ENCODE assay signal across 14 cellular contexts in genomic region chr5:37247496-37247895, GRCh38. TPM values are rescaled to one million over a fixed set of nuclear protein-coding genes. Genes with fewer than 3 reads are reported as not detected.
DNase-seq lines count a peak whose midpoint lies in the region; ATAC-seq and TF ChIP-seq lines count a peak whose summit lies in the region.
"Had no signal": no experiment of that assay in that cellular context is flagged by ENCODE, and none has a peak within 500 bp of the region (broad histone marks: within the 10 kb centered on the region; RNA-seq: fewer than 3 reads in every experiment).

No MANE protein-coding gene starts in this region.

- peak overlapping the region; percentile 95 for H3K4me2 ChIP-seq in smooth muscle cell

- H2AFZ ChIP-seq in smooth muscle cell (ENCODE audit: low read depth) = no peak overlapping the region
- H2AFZ ChIP-seq: parathyroid adenoma had no signal

- H3K9me3 Mint-ChIP-seq in activated naive CD4-positive, alpha-beta T cell treated with anti-CD3 and anti-CD28 coated beads for 36 hours = no peaks in the 10 kb centered on the region
- no peaks in the 10 kb centered on the region for H3K9me3 Mint-ChIP-seq in activated CD8-positive, alpha-beta T cell treated with anti-CD3 and anti-CD28 coated beads, Interleukin-2, amount 10 ng/mL, durations not matched to agents 7 days and 5 days (ENCODE audit: insufficient read depth)
- H3K9me3 Mint-ChIP-seq in glutamatergic neuron (ENCODE audit: unreplicated experiment) = peaks cover 2% of the 10 kb centered on the region

- peaks cover 32% of the 10 kb centered on the region for H3K79me2 ChIP-seq in smooth muscle cell (ENCODE audit: low read depth)

- H3K4me1 ChIP-seq in smooth muscle cell (ENCODE audit: low read depth) (peaks cover 6% of the 10 kb centered on the region), sigmoid colon (peaks cover 0 to 26% (median 21%) of the 10 kb centered on the region in 4 donors)

- intact Hi-C loops in activated naive CD4-positive, alpha-beta T cell treated with anti-CD3 and anti-CD28 coated beads for 36 hours (cut with micrococcal nuclease) = loop anchor here (5.0 kb wide), 1 partner anchor 370 kb away; the partner anchor contains the start of gene NIPBL
- intact Hi-C loops in sigmoid colon (cut with DNase I) = no loop called here

- no peak for TF ChIP-seq POLR2A in sigmoid colon (IDR thresholded peaks at IDR 0.05)

- H3K4me3 Mint-ChIP-seq in activated naive CD4-positive, alpha-beta T cell treated with anti-CD3 and anti-CD28 coated beads for 36 hours = peak overlapping the region; percentile 82
- peak overlapping the region; percentile 77 for H3K4me3 Mint-ChIP-seq in activated CD8-positive, alpha-beta T cell treated with anti-CD3 and anti-CD28 coated beads, Interleukin-2, amount 10 ng/mL, durations not matched to agents 7 days and 5 days
- H3K4me3 Mint-ChIP-seq in glutamatergic neuron (ENCODE audit: unreplicated experiment) = peak overlapping the region; percentile 46

- DNase-seq in activated naive CD4-positive, alpha-beta T cell treated with anti-CD3 and anti-CD28 coated beads for 36 hours = no peak
- no peak for DNase-seq in activated naive CD4-positive, alpha-beta T cell (lab: John Stamatoyannopoulos, UW)
- no peak for DNase-seq in activated CD8-positive, alpha-beta T cell treated with anti-CD3 and anti-CD28 coated beads, Interleukin-2, amount 10 ng/mL, durations not matched to agents 7 days and 5 days
- no peak for DNase-seq in glutamatergic neuron
- no peak for DNase-seq in smooth muscle cell (lab: John Stamatoyannopoulos, UW; ENCODE audit: unreplicated experiment)
- DNase-seq in sigmoid colon = no peak
- no peak for DNase-seq in AG20443 (ENCODE audit: low spot score)
- DNase-seq: cerebellar nuclear complex; lower lobe of right lung; NCI-H1048; NCI-H2227 treated with DMSO at 0.1 percent for 48 hours; stimulated activated CD8-positive, alpha-beta memory T cell treated with anti-CD3 and anti-CD28 coated beads, Interleukin-4, amount 100 ng/mL, for 48 hours had no signal

- no peaks in the 10 kb centered on the region for H3F3A ChIP-seq in smooth muscle cell (ENCODE audit: low read depth)

- H4K20me1 ChIP-seq in smooth muscle cell (ENCODE audit: low read depth) = no peaks in the 10 kb centered on the region

- H3K36me3 ChIP-seq in smooth muscle cell (ENCODE audit: low read depth) (no peaks in the 10 kb centered on the region), sigmoid colon (peaks cover 0 to 15% (median 0%) of the 10 kb centered on the region in 4 donors)
- H3K36me3 ChIP-seq: lower lobe of right lung had no signal

- no peak overlapping the region for H3K27ac Mint-ChIP-seq in activated naive CD4-positive, alpha-beta T cell treated with anti-CD3 and anti-CD28 coated beads for 36 hours
- no peak overlapping the region for H3K27ac Mint-ChIP-seq in activated CD8-positive, alpha-beta T cell treated with anti-CD3 and anti-CD28 coated beads, Interleukin-2, amount 10 ng/mL, durations not matched to agents 7 days and 5 days
- peak overlapping the region; percentile 28 for H3K27ac Mint-ChIP-seq in glutamatergic neuron (ENCODE audit: unreplicated experiment)

- no peak for TF ChIP-seq EP300 in sigmoid colon (IDR thresholded peaks at IDR 0.05)

- CTCF ChIA-PET in activated naive CD4-positive, alpha-beta T cell treated with anti-CD3 and anti-CD28 coated beads for 36 hours (lab: Charles Lee) = no interaction called here
- CTCF ChIA-PET in activated CD8-positive, alpha-beta T cell treated with anti-CD3 and anti-CD28 coated beads, Interleukin-2, amount 10 ng/mL, durations not matched to agents 7 days and 5 days (lab: Charles Lee) = interaction anchor here (1.0 kb wide), 1 partner anchor 33 kb away, joined by 4 read pairs; no protein-coding TSS in a partner anchor

- POLR2A ChIA-PET in activated CD8-positive, alpha-beta T cell treated with anti-CD3 and anti-CD28 coated beads, Interleukin-2, amount 10 ng/mL, durations not matched to agents 7 days and 5 days (lab: Charles Lee) = interaction anchor here (1.1 kb wide), 1 partner anchor 124 kb away, joined by 5 read pairs; the partner anchor contains the start of gene NUP155

- H3K27me3 ChIP-seq in smooth muscle cell (ENCODE audit: low read depth) (no peaks in the 10 kb centered on the region), sigmoid colon (no peaks in the 10 kb centered on the region)

- H3K27me3 Mint-ChIP-seq in activated naive CD4-positive, alpha-beta T cell treated with anti-CD3 and anti-CD28 coated beads for 36 hours (ENCODE audit: low read depth) = no peaks in the 10 kb centered on the region
- H3K27me3 Mint-ChIP-seq in activated CD8-positive, alpha-beta T cell treated with anti-CD3 and anti-CD28 coated beads, Interleukin-2, amount 10 ng/mL, durations not matched to agents 7 days and 5 days (ENCODE audit: low read depth) = no peaks in the 10 kb centered on the region
- H3K27me3 Mint-ChIP-seq in glutamatergic neuron (ENCODE audit: unreplicated experiment) = peaks cover 6% of the 10 kb centered on the region

- TF ChIP-seq CTCF in glutamatergic neuron (IDR thresholded peaks at IDR 0.05; ENCODE audit: partially characterized antibody, unreplicated experiment) = no peak
- TF ChIP-seq CTCF in smooth muscle cell (IDR thresholded peaks at IDR 0.05; ENCODE audit: borderline replicate concordance, insufficient read depth, poor library complexity, severe bottlenecking) = no peak
- no peak for TF ChIP-seq CTCF in sigmoid colon (IDR thresholded peaks at IDR 0.05)

- H3K4me1 Mint-ChIP-seq in activated naive CD4-positive, alpha-beta T cell treated with anti-CD3 and anti-CD28 coated beads for 36 hours (ENCODE audit: low read depth) = peaks cover 20% of the 10 kb centered on the region
- peaks cover 9% of the 10 kb centered on the region for H3K4me1 Mint-ChIP-seq in activated CD8-positive, alpha-beta T cell treated with anti-CD3 and anti-CD28 coated beads, Interleukin-2, amount 10 ng/mL, durations not matched to agents 7 days and 5 days (ENCODE audit: low read depth)
- H3K4me1 Mint-ChIP-seq in glutamatergic neuron (ENCODE audit: low read depth, unreplicated experiment) = peaks cover 4% of the 10 kb centered on the region

- ATAC-seq in activated CD8-positive, alpha-beta T cell treated with anti-CD3 and anti-CD28 coated beads, Interleukin-2, amount 10 ng/mL, durations not matched to agents 7 days and 5 days = no peak
- no peak for ATAC-seq in HG03378 (IDR thresholded peaks at IDR 0.05; ENCODE audit: unreplicated experiment)
- ATAC-seq: lower lobe of right lung had no signal

- H3K36me3 Mint-ChIP-seq in activated naive CD4-positive, alpha-beta T cell treated with anti-CD3 and anti-CD28 coated beads for 36 hours (ENCODE audit: low read depth) = no peaks in the 10 kb centered on the region
- peaks cover 4% of the 10 kb centered on the region for H3K36me3 Mint-ChIP-seq in activated CD8-positive, alpha-beta T cell treated with anti-CD3 and anti-CD28 coated beads, Interleukin-2, amount 10 ng/mL, durations not matched to agents 7 days and 5 days (ENCODE audit: low read depth)
- H3K36me3 Mint-ChIP-seq in glutamatergic neuron (ENCODE audit: unreplicated experiment) = peaks cover 4% of the 10 kb centered on the region

- peak overlapping the region; percentile 76 for H3K4me3 ChIP-seq in smooth muscle cell
- no peak overlapping the region for H3K4me3 ChIP-seq in sigmoid colon

- no peak overlapping the region for H3K27ac ChIP-seq in smooth muscle cell (ENCODE audit: low read depth)
- no peak overlapping the region for H3K27ac ChIP-seq in sigmoid colon
- H3K27ac ChIP-seq: lower lobe of right lung, parathyroid adenoma had no signal

- H3K9me3 ChIP-seq in smooth muscle cell (replicated peaks; ENCODE audit: low read depth) = no peaks in the 10 kb centered on the region
- H3K9me3 ChIP-seq in sigmoid colon = no peaks in the 10 kb centered on the region
- H3K9me3 ChIP-seq: lower lobe of right lung had no signal

- H3K9ac ChIP-seq in smooth muscle cell (ENCODE audit: low read depth) = no peak overlapping the region
- H3K9ac ChIP-seq: parathyroid adenoma had no signal

- 96% methylated on average over 4 of the region's 4 CpGs for WGBS in smooth muscle cell (ENCODE audit: low lambda C conversion rate)
- 91 to 96% methylated on average over 4 of the region's 4 CpGs for WGBS in sigmoid colon, 2 donors

RNA-seq across cellular contexts. Expression of gene CPLANE1, which starts 1.7 kb away (rescaled TPM):
- 1 to 10 TPM; 3.6 to 5.2 TPM for total RNA-seq in activated naive CD4-positive, alpha-beta T cell treated with anti-CD3 and anti-CD28 coated beads for 36 hours
- 10 to 100 TPM in 1 of 2 experiments, 1 to 10 TPM in 1; 7.2 to 10.5 TPM for total RNA-seq in activated CD8-positive, alpha-beta T cell treated with anti-CD3 and anti-CD28 coated beads, Interleukin-2, amount 10 ng/mL, durations not matched to agents 7 days and 5 days
- total RNA-seq in glutamatergic neuron (ENCODE audit: unreplicated experiment) = 37.6 TPM
- total RNA-seq in smooth muscle cell = 20.5 and 27.9 TPM in 2 replicates
- 2.9 and 5.8 TPM in 2 replicates for polyA plus RNA-seq in smooth muscle cell
- total RNA-seq in sigmoid colon = 10 to 100 TPM; 21.8 to 51.0 (median 32.4) TPM
- 1 to 10 TPM in 2 of 3 donors, under 1 TPM in 1; 0.23 to 2.7 (median 2.4) TPM for polyA plus RNA-seq in sigmoid colon
